Comparison of ENCODE assay signal across 16 cellular contexts in genomic region chr5:69288069-69288468, GRCh38. TPM values are rescaled to one million over a fixed set of nuclear protein-coding genes. Genes with fewer than 3 reads are reported as not detected.
A peak's percentile ranks its signal among the peaks of the same experiment; 100 is the strongest.
DNase-seq lines count a peak whose midpoint lies in the region; ATAC-seq, FAIRE-seq and TF ChIP-seq lines count a peak whose summit lies in the region.
"Had no signal": no experiment of that assay in that cellular context is flagged by ENCODE, and none has a peak within 500 bp of the region (broad histone marks: within the 10 kb centered on the region; RNA-seq: fewer than 3 reads in every experiment).

No MANE protein-coding gene starts in this region.

- H2BK20ac ChIP-seq in H1 (ENCODE audit: low read length): no peak overlapping the region

- peak; percentile 67 for ATAC-seq in WTC11
- ATAC-seq: A549 had no signal

- TF ChIP-seq CTCF in HEK293 (tag by site-specific recombination; IDR thresholded peaks at IDR 0.05) (no peak), WTC11 (IDR thresholded peaks at IDR 0.05) (no peak), H1 (IDR thresholded peaks at IDR 0.05; ENCODE audit: control extremely low read depth in 1 of 3, insufficient read depth in 1 of 3, low read depth in 1 of 3, low read length in 3 of 3) (no peak)

- CTCF ChIA-PET in HEK293 (lab: Yijun Ruan, JAX): interaction anchor here (1.4 kb wide), 1 partner anchor 47 kb away, joined by 5 read pairs; no protein-coding TSS in a partner anchor
- CTCF ChIA-PET in WTC11 (lab: Charles Lee): interaction anchor here (1.0 to 2.6 kb wide), 2 partner anchors 22 to 46 kb away, joined by 3 to 11 read pairs; no protein-coding TSS in a partner anchor
- CTCF ChIA-PET in H1 (lab: Charles Lee; ENCODE audit: partially characterized antibody): interaction anchor here (0.7 to 3.0 kb wide), 6 partner anchors 10 to 265 kb away, joined by 3 to 15 read pairs (median 4); partner anchors contain the start of gene CDK7

- H3K36me3 ChIP-seq in HEK293 (ENCODE audit: control insufficient read depth in 2 of 2, insufficient read depth in 1 of 2, low read length in 2 of 2) (peaks cover 0 to 19% of the 10 kb centered on the region in 2 experiments), H1 (ENCODE audit: control insufficient read depth in 2 of 4, insufficient read depth in 4 of 4, low read length in 3 of 4) (no peaks in the 10 kb centered on the region), neuronal stem cell (replicated peaks in 1 of 2; ENCODE audit: control insufficient read depth in 2 of 2, insufficient read depth in 2 of 2, low read length in 2 of 2) (no peaks in the 10 kb centered on the region)

- H3K4me3 Mint-ChIP-seq in WTC11: no peak overlapping the region
- H3K4me3 Mint-ChIP-seq: CD4-positive, alpha-beta memory T cell had no signal

- H3K14ac ChIP-seq in H1 (ENCODE audit: insufficient read length) (no peak overlapping the region), neuronal stem cell (ENCODE audit: low read length) (no peak overlapping the region)

- H2AK5ac ChIP-seq in H1 (ENCODE audit: low read depth, low read length) (no peak overlapping the region), neuronal stem cell (ENCODE audit: low read depth, low read length) (no peak overlapping the region)

- no peak for TF ChIP-seq EP300 in H1 (IDR thresholded peaks at IDR 0.05; ENCODE audit: borderline replicate concordance in 1 of 2, low read depth in 2 of 2, low read length in 2 of 2)

- no peak for TF ChIP-seq POLR2A in H1 (IDR thresholded peaks at IDR 0.05; ENCODE audit: control extremely low read depth in 1 of 2, low read depth in 2 of 2, low read length in 2 of 2)

- no peak overlapping the region for H3K9ac ChIP-seq in H1 (replicated peaks in 1 of 4; ENCODE audit: extremely low read depth in 1 of 4, low read depth in 3 of 4, low read length in 3 of 4)
- H3K9ac ChIP-seq in neuronal stem cell (ENCODE audit: low read depth, low read length, poor library complexity): no peak overlapping the region

- H3K23ac ChIP-seq in H1 (ENCODE audit: insufficient read length): no peak overlapping the region
- H3K23ac ChIP-seq in neuronal stem cell (ENCODE audit: low read depth, low read length, poor library complexity): no peak overlapping the region

- H3K27ac ChIP-seq in HEK293 (ENCODE audit: extremely low read depth, low read depth, low read length) (no peak overlapping the region), H1 (ENCODE audit: low read depth, low read length) (no peak overlapping the region), neuronal stem cell (replicated peaks; ENCODE audit: low read length) (no peak overlapping the region)
- H3K27ac ChIP-seq: A549, C4-2B had no signal

- H3K4me3 ChIP-seq in HEK293 (ENCODE audit: low read depth, low read length): no peak overlapping the region
- no peak overlapping the region for H3K4me3 ChIP-seq in H1 (ENCODE audit: extremely low read depth in 1 of 4, insufficient read depth in 2 of 4, low read depth in 3 of 4, low read length in 4 of 4)
- H3K4me3 ChIP-seq in neuronal stem cell (ENCODE audit: low read length in 2 of 2): no peak overlapping the region
- H3K4me3 ChIP-seq: A549 had no signal

- no peak for FAIRE-seq in H1 (lab: Jason Lieb, UNC)
- FAIRE-seq: A549, GM19239, HTR-8/SVneo had no signal

- H3K18ac ChIP-seq in H1 (ENCODE audit: extremely low read depth, low read length) (no peak overlapping the region), neuronal stem cell (ENCODE audit: low read length) (no peak overlapping the region)

- H3K27me3 ChIP-seq in H1 (replicated peaks in 1 of 4; ENCODE audit: control insufficient read depth in 3 of 4, extremely low read depth in 1 of 4, insufficient read depth in 3 of 4, low read length in 3 of 4) (no peaks in the 10 kb centered on the region), neuronal stem cell (ENCODE audit: control insufficient read depth in 3 of 3, insufficient read depth in 3 of 3, low read depth in 1 of 3, low read length in 3 of 3) (no peaks in the 10 kb centered on the region)
- H3K27me3 ChIP-seq: BE2C had no signal

- no peaks in the 10 kb centered on the region for H3K9me3 Mint-ChIP-seq in WTC11
- H3K9me3 Mint-ChIP-seq: CD4-positive, alpha-beta memory T cell had no signal

- H3K9me3 ChIP-seq in HEK293 (ENCODE audit: control insufficient read depth, insufficient read depth, low read depth, low read length) (no peaks in the 10 kb centered on the region), H1 (ENCODE audit: insufficient read depth in 2 of 2, low read depth in 1 of 2, low read length in 1 of 2) (no peaks in the 10 kb centered on the region), neuronal stem cell (replicated peaks in 1 of 2; ENCODE audit: control insufficient read depth in 2 of 2, insufficient read depth in 1 of 2, low read depth in 1 of 2, low read length in 2 of 2) (no peaks in the 10 kb centered on the region)
- H3K9me3 ChIP-seq: A549, BE2C had no signal

- H3K4me2 ChIP-seq in H1 (ENCODE audit: insufficient read depth in 1 of 2, low read depth in 2 of 2, low read length in 2 of 2): no peak overlapping the region
- H3K4me2 ChIP-seq in neuronal stem cell (ENCODE audit: insufficient read depth, low read length, poor library complexity, severe bottlenecking): no peak overlapping the region
- H3K4me2 ChIP-seq: A549 had no signal

- WGBS in H1 (ENCODE audit: extremely low coverage in 1 of 2, insufficient coverage in 1 of 2, insufficient read length in 1 of 2, insufficient replicate concordance in 2 of 2, low coverage in 1 of 2, low lambda C conversion rate in 2 of 2, missing lambda C conversion rate in 1 of 2), 2 experiments: 84% methylated on average over 2 of the region's 2 CpGs; no CpG with 5 or more reads in 1 of the 2 experiments
- WGBS in neuronal stem cell (ENCODE audit: extremely low coverage in 2 of 2, insufficient read length in 2 of 2, insufficient replicate concordance in 1 of 2), 2 donors: no CpG with 5 or more reads among the region's 2 CpGs

- H3K4me1 ChIP-seq in HEK293 (ENCODE audit: control insufficient read depth, insufficient read depth, low read length): no peaks in the 10 kb centered on the region
- peaks cover 0 to 6% (median 0%) of the 10 kb centered on the region in 4 experiments; a peak in 1 of 7 replicates for H3K4me1 ChIP-seq in H1 (replicated peaks in 1 of 4; ENCODE audit: control insufficient read depth in 3 of 4, insufficient read depth in 4 of 4, low read length in 3 of 4)
- H3K4me1 ChIP-seq in neuronal stem cell (ENCODE audit: control insufficient read depth in 2 of 2, insufficient read depth in 1 of 2, low read depth in 1 of 2, low read length in 2 of 2): peaks cover 11 to 14% of the 10 kb centered on the region in 2 donors
- H3K4me1 ChIP-seq: A549 had no signal

- H3K36me3 Mint-ChIP-seq in WTC11: no peaks in the 10 kb centered on the region

- H3K56ac ChIP-seq in H1 (replicated peaks; ENCODE audit: insufficient read length, low read depth, low read length): no peak overlapping the region

- H2BK120ac ChIP-seq in H1 (replicated peaks; ENCODE audit: low read depth, low read length) (no peak overlapping the region), neuronal stem cell (ENCODE audit: low read depth, low read length) (no peak overlapping the region)

- H3K4me1 Mint-ChIP-seq in WTC11: peaks cover 13% of the 10 kb centered on the region
- H3K4me1 Mint-ChIP-seq: CD4-positive, alpha-beta memory T cell had no signal

- no peak for DNase-seq in WTC11 (ENCODE audit: low spot score)
- no peak for DNase-seq in H1 (ENCODE audit: low read depth in 1 of 2, low spot score in 2 of 2)
- DNase-seq in neuronal stem cell (ENCODE audit: low spot score): no peak
- no peak for DNase-seq in stimulated activated CD4-positive, alpha-beta T cell treated with anti-CD3 and anti-CD28 coated beads, Interleukin-15, amount 100 ng/mL, for 24 hours
- no peak for DNase-seq in COR-L47 (lab: John Stamatoyannopoulos, UW)
- DNase-seq in activated T-cell treated with anti-CD3 and anti-CD28 coated beads, Interleukin-2, amount 50 U/mL, for 1 hour: no peak
- DNase-seq: BE2C; CD4-positive, alpha-beta memory T cell; DND-41; GF-D8; HCEC 1CT had no signal

- H2AFZ ChIP-seq in H1 (ENCODE audit: low read length): 0 out of 2 replicates have a peak overlapping the region, but pooled peaks have one; percentile 1
- H2AFZ ChIP-seq in neuronal stem cell (ENCODE audit: low read length): peak overlapping the region; percentile 58

- TF ChIP-seq RAD21 in H1 (IDR thresholded peaks at IDR 0.05 in 1 of 2, conservative IDR thresholded peaks at IDR 0.05 in 1 of 2; ENCODE audit: low read depth in 2 of 2, low read length in 2 of 2): no peak

- H3K4ac ChIP-seq in H1 (replicated peaks; ENCODE audit: insufficient read length, low read depth, low read length): no peak overlapping the region
- no peak overlapping the region for H3K4ac ChIP-seq in neuronal stem cell (ENCODE audit: low read length)

- H2BK15ac ChIP-seq in H1 (ENCODE audit: low read length) (no peak overlapping the region), neuronal stem cell (ENCODE audit: low read length) (no peak overlapping the region)

- H3K79me1 ChIP-seq in H1 (ENCODE audit: low read depth, low read length): no peaks in the 10 kb centered on the region
- H3K79me1 ChIP-seq in neuronal stem cell (ENCODE audit: low read depth, low read length): no peaks in the 10 kb centered on the region

- POLR2A ChIA-PET in HEK293 (lab: Yijun Ruan, JAX): no interaction called here
- POLR2A ChIA-PET in WTC11 (lab: Charles Lee): interaction anchor here (0.8 to 1.1 kb wide), 2 partner anchors 31 to 81 kb away, joined by 3 to 4 read pairs; partner anchors contain the start of genes AK6, RAD17 and TAF9
- POLR2A ChIA-PET in H1 (lab: Charles Lee; ENCODE audit: partially characterized antibody): interaction anchor here (1.8 kb wide), 1 partner anchor 8 kb away, joined by 11 read pairs; no protein-coding TSS in a partner anchor

- no peaks in the 10 kb centered on the region for H3K27me3 Mint-ChIP-seq in WTC11 (ENCODE audit: low read depth)
- H3K27me3 Mint-ChIP-seq: CD4-positive, alpha-beta memory T cell had no signal

- H2BK5ac ChIP-seq in H1 (ENCODE audit: low read depth, low read length) (no peak overlapping the region), neuronal stem cell (ENCODE audit: low read length) (no peak overlapping the region)

- H4K91ac ChIP-seq in H1 (replicated peaks; ENCODE audit: insufficient read length, low read length): no peak overlapping the region
- no peak overlapping the region for H4K91ac ChIP-seq in neuronal stem cell (ENCODE audit: low read depth, low read length, poor library complexity)

- H4K8ac ChIP-seq in H1 (ENCODE audit: extremely low read depth, insufficient read depth, low read length) (no peak overlapping the region), neuronal stem cell (ENCODE audit: low read depth, low read length) (no peak overlapping the region)

- H3K23me2 ChIP-seq in H1 (ENCODE audit: low read depth, low read length): no peaks in the 10 kb centered on the region

- no peaks in the 10 kb centered on the region for H4K20me1 ChIP-seq in H1 (replicated peaks in 1 of 2; ENCODE audit: control insufficient read depth in 1 of 2, insufficient read depth in 2 of 2, low read length in 2 of 2)

- no peaks in the 10 kb centered on the region for H3K79me2 ChIP-seq in H1 (ENCODE audit: control insufficient read depth in 1 of 2, insufficient read depth in 2 of 2, low read length in 2 of 2)

- no peak overlapping the region for H4K5ac ChIP-seq in H1 (ENCODE audit: insufficient read length, low read depth, low read length)

- no peak overlapping the region for H3K27ac Mint-ChIP-seq in WTC11

- H2BK12ac ChIP-seq in H1 (ENCODE audit: low read depth, low read length) (no peak overlapping the region), neuronal stem cell (ENCODE audit: low read length) (no peak overlapping the region)

RNA-seq across cellular contexts. Expression of gene CCDC125, which starts 44.5 kb away (rescaled TPM):
- 3.1 to 5.5 TPM (median 5.5 TPM) in 3 replicates for total RNA-seq in WTC11 (2021)
- not detected in 2 replicates for total RNA-seq in H1 (2021; fragmentation: NEBNext Ultra II Directional; extraction: Animal tissue kit (Norgen Biotek cat#: 25700))
- polyA plus RNA-seq in H1 (2011; rRNA removed): 0.30 and 0.70 TPM in 2 replicates
- 0.75 TPM for polyA plus RNA-seq in H1 (2011; cell fraction: cytosol; rRNA removed)
- 0.97 TPM for polyA plus RNA-seq in H1 (2011; cell fraction: nucleus; rRNA removed)
- polyA plus RNA-seq in H1 (2012, experiment 1 of 2): 1.0 to 2.2 TPM (median 1.5 TPM) in 4 replicates
- 0.31 TPM for polyA plus RNA-seq in H1 (2012, experiment 2 of 2)
- polyA plus RNA-seq in H1 (2013, experiment 1 of 2): 1.6 TPM
- 1.1 TPM for polyA plus RNA-seq in H1 (2013, experiment 2 of 2)
- polyA minus RNA-seq in H1 (2011; rRNA and poly(A)+ RNA removed): 2.0 and 2.7 TPM in 2 replicates
- 1.2 TPM for polyA minus RNA-seq in H1 (2011; cell fraction: cytosol; rRNA and poly(A)+ RNA removed)
- polyA minus RNA-seq in H1 (2011; cell fraction: nucleus; rRNA and poly(A)+ RNA removed): 2.3 TPM
- polyA plus RNA-seq in neuronal stem cell (2013, experiment 1 of 2): 2.4 TPM
- 2.6 TPM for polyA plus RNA-seq in neuronal stem cell (2013, experiment 2 of 2)

RNA-seq across cellular contexts. Expression of gene CDK7, which starts 53.4 kb away (rescaled TPM):
- 50.4 to 62.7 TPM (median 51.7 TPM) in 3 replicates for total RNA-seq in WTC11 (2021)
- 52.1 and 63.4 TPM in 2 replicates for total RNA-seq in H1 (2021; fragmentation: NEBNext Ultra II Directional; extraction: Animal tissue kit (Norgen Biotek cat#: 25700))
- 19.5 and 39.9 TPM in 2 replicates for polyA plus RNA-seq in H1 (2011; rRNA removed)
- polyA plus RNA-seq in H1 (2011; cell fraction: cytosol; rRNA removed): 44.8 TPM
- polyA plus RNA-seq in H1 (2011; cell fraction: nucleus; rRNA removed): 15.9 TPM
- polyA plus RNA-seq in H1 (2012, experiment 1 of 2): 49.4 to 88.0 TPM (median 55.9 TPM) in 4 replicates
- 11.4 TPM for polyA plus RNA-seq in H1 (2012, experiment 2 of 2)
- 61.3 TPM for polyA plus RNA-seq in H1 (2013, experiment 1 of 2)
- polyA plus RNA-seq in H1 (2013, experiment 2 of 2): 60.5 TPM
- polyA minus RNA-seq in H1 (2011; rRNA and poly(A)+ RNA removed): 24.2 and 35.2 TPM in 2 replicates
- 86.9 TPM for polyA minus RNA-seq in H1 (2011; cell fraction: cytosol; rRNA and poly(A)+ RNA removed)
- polyA minus RNA-seq in H1 (2011; cell fraction: nucleus; rRNA and poly(A)+ RNA removed): 53.5 TPM
- 45.7 TPM for polyA plus RNA-seq in neuronal stem cell (2013, experiment 1 of 2)
- polyA plus RNA-seq in neuronal stem cell (2013, experiment 2 of 2): 50.5 TPM

Comparison
In these comparisons a context has a peak if more than half of its experiments do, and no peak if none do; other contexts are left out.
1. Of the 8 proteins assayed by ChIP-seq in both HEK293 and WTC11: peak only in HEK293: ATF2; only in WTC11: none; in both: none; in neither: 7.